Comparison of ENCODE assay signal across 7 cellular contexts in genomic region chr3:48465237-48465530, GRCh38. TPM values are rescaled to one million over a fixed set of nuclear protein-coding genes. Genes with fewer than 3 reads are reported as not detected.
A peak's percentile ranks its signal among the peaks of the same experiment; 100 is the strongest.
DNase-seq lines count a peak whose midpoint lies in the region; ATAC-seq and TF ChIP-seq lines count a peak whose summit lies in the region.

No MANE protein-coding gene starts in this region.

- H3K79me2 ChIP-seq in KMS-11 (ENCODE audit: insufficient read depth, low read depth), result peaks cover 10% of the 10 kb centered on the region; the same call in 1 of the 2 replicates

- H3K27ac ChIP-seq in KMS-11, result peak overlapping the region; percentile 93

- H3K4me3 Mint-ChIP-seq in activated T-helper 1 cell treated with anti-CD3 and anti-CD28 coated beads, Interleukin-12 subunit alpha, Interleukin-12 subunit beta, Interleukin-2, Interleukin-4 antibody, amounts not matched to agents 30 ng/mL and 10 ng/mL and 1 ng/mL, durations not matched to agents 14 hours and 24 hours and 36 hours, result peak overlapping the region; percentile 93
- peak overlapping the region; percentile 94 for H3K4me3 Mint-ChIP-seq in stimulated activated naive B cell treated with anti-CD40 and anti-IgM and Interleukin-4, amounts not matched to agents 10 μg/mL and 1 μg/mL and 100 μg/mL, for 72 hours

- no peaks in the 10 kb centered on the region for H3K27me3 ChIP-seq in KMS-11 (ENCODE audit: insufficient read depth, low read depth)

- peaks cover 40% of the 10 kb centered on the region for H3K4me1 Mint-ChIP-seq in activated T-helper 1 cell treated with anti-CD3 and anti-CD28 coated beads, Interleukin-12 subunit alpha, Interleukin-12 subunit beta, Interleukin-2, Interleukin-4 antibody, amounts not matched to agents 30 ng/mL and 10 ng/mL and 1 ng/mL, durations not matched to agents 14 hours and 24 hours and 36 hours (ENCODE audit: low read depth)
- peaks cover 38 to 48% of the 10 kb centered on the region in 2 donors for H3K4me1 Mint-ChIP-seq in stimulated activated naive B cell treated with anti-CD40 and anti-IgM and Interleukin-4, amounts not matched to agents 10 μg/mL and 1 μg/mL and 100 μg/mL, for 72 hours

- no peak overlapping the region for H2AFZ ChIP-seq in KMS-11 (ENCODE audit: low read depth)

- H3K27me3 Mint-ChIP-seq in activated T-helper 1 cell treated with anti-CD3 and anti-CD28 coated beads, Interleukin-12 subunit alpha, Interleukin-12 subunit beta, Interleukin-2, Interleukin-4 antibody, amounts not matched to agents 30 ng/mL and 10 ng/mL and 1 ng/mL, durations not matched to agents 14 hours and 24 hours and 36 hours (ENCODE audit: insufficient read depth), result no peaks in the 10 kb centered on the region
- no peaks in the 10 kb centered on the region for H3K27me3 Mint-ChIP-seq in stimulated activated naive B cell treated with anti-CD40 and anti-IgM and Interleukin-4, amounts not matched to agents 10 μg/mL and 1 μg/mL and 100 μg/mL, for 72 hours

- ATAC-seq in stimulated activated naive B cell treated with anti-CD40 and anti-IgM and Interleukin-4, amounts not matched to agents 10 μg/mL and 1 μg/mL and 100 μg/mL, for 72 hours (replicated peaks), result no peak
- no peak for ATAC-seq in GM18520 (IDR thresholded peaks at IDR 0.05; ENCODE audit: unreplicated experiment)

- peak overlapping the region; percentile 98 for H3K27ac Mint-ChIP-seq in activated T-helper 1 cell treated with anti-CD3 and anti-CD28 coated beads, Interleukin-12 subunit alpha, Interleukin-12 subunit beta, Interleukin-2, Interleukin-4 antibody, amounts not matched to agents 30 ng/mL and 10 ng/mL and 1 ng/mL, durations not matched to agents 14 hours and 24 hours and 36 hours
- peak overlapping the region; percentile 97 for H3K27ac Mint-ChIP-seq in stimulated activated naive B cell treated with anti-CD40 and anti-IgM and Interleukin-4, amounts not matched to agents 10 μg/mL and 1 μg/mL and 100 μg/mL, for 72 hours

- intact Hi-C loops in activated T-helper 1 cell treated with anti-CD3 and anti-CD28 coated beads, Interleukin-12 subunit alpha, Interleukin-12 subunit beta, Interleukin-2, Interleukin-4 antibody, amounts not matched to agents 30 ng/mL and 10 ng/mL and 1 ng/mL, durations not matched to agents 14 hours and 24 hours and 36 hours (cut with micrococcal nuclease), result loop anchor here (1.0 to 5.0 kb wide), 2 partner anchors 8 to 1477 kb away; partner anchors contain the start of gene RBM6

- H3K36me3 Mint-ChIP-seq in activated T-helper 1 cell treated with anti-CD3 and anti-CD28 coated beads, Interleukin-12 subunit alpha, Interleukin-12 subunit beta, Interleukin-2, Interleukin-4 antibody, amounts not matched to agents 30 ng/mL and 10 ng/mL and 1 ng/mL, durations not matched to agents 14 hours and 24 hours and 36 hours (ENCODE audit: low read depth), result peaks cover 43% of the 10 kb centered on the region
- peaks cover 25 to 50% of the 10 kb centered on the region in 2 donors for H3K36me3 Mint-ChIP-seq in stimulated activated naive B cell treated with anti-CD40 and anti-IgM and Interleukin-4, amounts not matched to agents 10 μg/mL and 1 μg/mL and 100 μg/mL, for 72 hours

- H3K4me2 ChIP-seq in KMS-11, result peak overlapping the region; percentile 92; the same call in 1 of the 2 replicates

- H3K4me3 ChIP-seq in KMS-11 (IDR thresholded peaks at IDR 0.05; ENCODE audit: insufficient read depth, low read depth, low read length), result no peak overlapping the region

- no peaks in the 10 kb centered on the region for H3K9me3 Mint-ChIP-seq in activated T-helper 1 cell treated with anti-CD3 and anti-CD28 coated beads, Interleukin-12 subunit alpha, Interleukin-12 subunit beta, Interleukin-2, Interleukin-4 antibody, amounts not matched to agents 30 ng/mL and 10 ng/mL and 1 ng/mL, durations not matched to agents 14 hours and 24 hours and 36 hours
- no peaks in the 10 kb centered on the region for H3K9me3 Mint-ChIP-seq in stimulated activated naive B cell treated with anti-CD40 and anti-IgM and Interleukin-4, amounts not matched to agents 10 μg/mL and 1 μg/mL and 100 μg/mL, for 72 hours

- peak overlapping the region; percentile 93; the same call in 1 of the 2 replicates for H3K9ac ChIP-seq in KMS-11

- no peaks in the 10 kb centered on the region for H4K20me1 ChIP-seq in KMS-11 (ENCODE audit: insufficient read depth)

- TF ChIP-seq CTCF in KMS-11 (conservative IDR thresholded peaks at IDR 0.05; ENCODE audit: low read depth, low read length), result no peak

- H3K4me1 ChIP-seq in KMS-11 (ENCODE audit: low read depth, poor library complexity, severe bottlenecking), result peaks cover 28% of the 10 kb centered on the region

- no peak for DNase-seq in activated T-helper 1 cell treated with anti-CD3 and anti-CD28 coated beads, Interleukin-12 subunit alpha, Interleukin-12 subunit beta, Interleukin-2, Interleukin-4 antibody, amounts not matched to agents 30 ng/mL and 10 ng/mL and 1 ng/mL, durations not matched to agents 14 hours and 24 hours and 36 hours (ENCODE audit: low spot score)
- DNase-seq in inferior parietal cortex (ENCODE audit: extremely low spot score), result peak; percentile 49
- no peak for DNase-seq in stimulated activated naive B cell treated with anti-CD40 and anti-IgM and Interleukin-4, amounts not matched to agents 10 μg/mL and 1 μg/mL and 100 μg/mL, for 72 hours
- DNase-seq in NCI-H1436 (lab: John Stamatoyannopoulos, UW), result no peak
- DNase-seq in T1000 (lab: John Stamatoyannopoulos, UW), result no peak

- H3K36me3 ChIP-seq in KMS-11 (ENCODE audit: insufficient read depth), result no peaks in the 10 kb centered on the region

RNA-seq across cellular contexts. Expression of gene ATRIP, which starts 18.6 kb away (rescaled TPM):
- 16.5 and 20.5 TPM in 2 replicates for total RNA-seq in activated T-helper 1 cell treated with anti-CD3 and anti-CD28 coated beads, Interleukin-12 subunit alpha, Interleukin-12 subunit beta, Interleukin-2, Interleukin-4 antibody, amounts not matched to agents 30 ng/mL and 10 ng/mL and 1 ng/mL, durations not matched to agents 14 hours and 24 hours and 36 hours

RNA-seq across cellular contexts. Expression of gene TMA7, which starts 25.1 kb away (rescaled TPM):
- total RNA-seq in activated T-helper 1 cell treated with anti-CD3 and anti-CD28 coated beads, Interleukin-12 subunit alpha, Interleukin-12 subunit beta, Interleukin-2, Interleukin-4 antibody, amounts not matched to agents 30 ng/mL and 10 ng/mL and 1 ng/mL, durations not matched to agents 14 hours and 24 hours and 36 hours, result 262 and 266 TPM in 2 replicates

RNA-seq across cellular contexts. Expression of gene CCDC51, which starts 25.3 kb away (rescaled TPM):
- total RNA-seq in activated T-helper 1 cell treated with anti-CD3 and anti-CD28 coated beads, Interleukin-12 subunit alpha, Interleukin-12 subunit beta, Interleukin-2, Interleukin-4 antibody, amounts not matched to agents 30 ng/mL and 10 ng/mL and 1 ng/mL, durations not matched to agents 14 hours and 24 hours and 36 hours, result 26.0 and 26.3 TPM in 2 replicates

RNA-seq across cellular contexts. Expression of gene PLXNB1, which starts 35.3 kb away (rescaled TPM):
- 5.7 and 7.0 TPM in 2 replicates for total RNA-seq in activated T-helper 1 cell treated with anti-CD3 and anti-CD28 coated beads, Interleukin-12 subunit alpha, Interleukin-12 subunit beta, Interleukin-2, Interleukin-4 antibody, amounts not matched to agents 30 ng/mL and 10 ng/mL and 1 ng/mL, durations not matched to agents 14 hours and 24 hours and 36 hours

RNA-seq across cellular contexts. Expression of gene SHISA5, which starts 38.8 kb away (rescaled TPM):
- 90.1 and 92.5 TPM in 2 replicates for total RNA-seq in activated T-helper 1 cell treated with anti-CD3 and anti-CD28 coated beads, Interleukin-12 subunit alpha, Interleukin-12 subunit beta, Interleukin-2, Interleukin-4 antibody, amounts not matched to agents 30 ng/mL and 10 ng/mL and 1 ng/mL, durations not matched to agents 14 hours and 24 hours and 36 hours
